9 cellular contexts compared by ENCODE assay signal in the genomic region with DNA sequence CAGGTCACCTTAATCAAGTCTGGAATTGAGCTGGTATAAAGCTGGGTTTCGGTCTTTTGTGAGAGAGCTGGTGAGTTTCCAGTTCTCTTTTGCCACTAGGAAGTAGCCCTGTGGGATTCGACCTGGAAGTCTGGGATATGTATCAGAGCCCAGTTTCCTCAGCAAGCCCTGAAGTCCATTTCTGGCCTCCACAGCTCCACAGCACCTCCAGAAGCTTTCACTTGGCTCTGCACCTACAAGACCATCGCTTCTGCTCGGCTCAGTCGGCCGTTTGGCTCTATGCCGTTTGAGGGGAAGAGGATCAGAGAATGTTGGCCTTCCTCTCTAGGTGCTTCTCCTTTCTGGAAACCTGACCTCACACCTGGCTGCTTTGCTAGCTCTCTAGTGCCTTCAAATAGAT.
DNase-seq lines count a peak whose midpoint lies in the region; ATAC-seq and TF ChIP-seq lines count a peak whose summit lies in the region.
"Had no signal": no experiment of that assay in that cellular context is flagged by ENCODE, and none has a peak within 500 bp of the region (broad histone marks: within the 10 kb centered on the region; RNA-seq: fewer than 3 reads in every experiment).

No MANE protein-coding gene starts in this region.

- H3K4me1 ChIP-seq in upper lobe of left lung = peaks cover 17 to 51% (median 21%) of the 10 kb centered on the region in 4 donors

- TF ChIP-seq EP300 in upper lobe of left lung (IDR thresholded peaks at IDR 0.05) = no peak

- H3K9me3 ChIP-seq in upper lobe of left lung = no peaks in the 10 kb centered on the region

- TF ChIP-seq CTCF in cardiac fibroblast (IDR thresholded peaks at IDR 0.05; ENCODE audit: low read depth, low read length) (peak; percentile 85), upper lobe of left lung (IDR thresholded peaks at IDR 0.05) (peak in 4 of 6 experiments; percentile 24 to 56 (median 44))

- TF ChIP-seq POLR2A in upper lobe of left lung (IDR thresholded peaks at IDR 0.05) = no peak

- peak; percentile 84 for ATAC-seq in left lobe of liver
- ATAC-seq in upper lobe of left lung (ENCODE audit: low FRiP score in 2 of 2) = peak; percentile 71 to 73

- peak; percentile 10 for DNase-seq in NCI-H146 (lab: John Stamatoyannopoulos, UW)
- DNase-seq in NCI-H146 treated with DMSO at 0.1 percent for 48 hours (lab: John Stamatoyannopoulos, UW; ENCODE audit: unreplicated experiment) = no peak
- DNase-seq in cardiac fibroblast (ENCODE audit: low read depth in 2 of 2) = peak; percentile 85 to 94
- peak; percentile 61 for DNase-seq in left lobe of liver (ENCODE audit: low spot score)
- peak in 1 of 2 donors; percentile 73 for DNase-seq in upper lobe of left lung
- no peak for DNase-seq in EL
- DNase-seq in NCI-H345 (lab: John Stamatoyannopoulos, UW) = no peak
- DNase-seq in activated CD4-positive, alpha-beta T cell treated with anti-CD3 and anti-CD28 coated beads, Interleukin-2, amount 50 U/mL, for 1 hour = no peak
- DNase-seq: AML-193 had no signal

- no peaks in the 10 kb centered on the region for H3K27me3 ChIP-seq in upper lobe of left lung

- H3K36me3 ChIP-seq in upper lobe of left lung = no peaks in the 10 kb centered on the region

- H3K4me3 ChIP-seq in cardiac fibroblast (replicated peaks in 1 of 2; ENCODE audit: low read depth in 2 of 2, low read length in 2 of 2) = no peak overlapping the region
- H3K4me3 ChIP-seq in upper lobe of left lung = no peak overlapping the region

- peak overlapping the region in 3 of 4 donors; percentile 2 to 40 (median 26) for H3K27ac ChIP-seq in upper lobe of left lung

- WGBS in upper lobe of left lung, 2 donors = 42 to 52% methylated on average over 7 of the region's 7 CpGs

Comparison
In these comparisons a context has a peak if more than half of its experiments do, and no peak if none do; other contexts are left out.
1. DNase-seq: peak in NCI-H146 (single experiment), cardiac fibroblast (2 of 2) and left lobe of liver (single experiment); none in NCI-H146 treated with DMSO at 0.1 percent for 48 hours (single experiment), EL (single experiment), NCI-H345 (single experiment) and activated CD4-positive, alpha-beta T cell treated with anti-CD3 and anti-CD28 coated beads, Interleukin-2, amount 50 U/mL, for 1 hour (single experiment).